Comparison of ENCODE assay signal across 8 cellular contexts in the genomic region with DNA sequence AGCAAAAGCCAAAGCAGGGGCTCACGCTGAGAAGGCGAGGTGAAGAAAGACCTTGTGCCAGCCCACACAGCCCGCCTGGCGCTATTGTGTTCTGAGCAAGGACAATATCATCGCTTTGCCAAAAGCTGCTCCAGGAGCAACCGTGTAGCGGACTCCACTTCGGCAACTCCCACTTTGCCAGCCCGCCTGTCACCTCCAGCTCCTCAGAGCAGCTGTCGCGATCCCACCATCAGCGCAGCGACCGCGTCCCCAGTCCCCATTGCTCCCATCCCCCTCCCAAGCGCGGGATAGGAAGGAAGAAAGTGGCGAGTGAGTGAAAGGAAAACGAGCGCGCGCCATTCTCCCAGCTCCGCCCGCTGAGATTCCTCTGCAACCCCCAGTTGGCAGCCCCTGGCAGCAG. TPM values are rescaled to one million over a fixed set of nuclear protein-coding genes. Genes with fewer than 3 reads are reported as not detected.
DNase-seq lines count a peak whose midpoint lies in the region; ATAC-seq and FAIRE-seq lines count a peak whose summit lies in the region.

No MANE protein-coding gene starts in this region.

- peak overlapping the region; percentile 86 for H3K4me3 ChIP-seq in CD8-positive, alpha-beta memory T cell (ENCODE audit: low read length)

- CTCF ChIA-PET in CD8-positive, alpha-beta memory T cell (lab: Charles Lee): interaction anchor here (1.5 kb wide), 1 partner anchor 59 kb away, joined by 4 read pairs; a partner anchor contains a TSS

- H3K4me1 ChIP-seq in CD8-positive, alpha-beta memory T cell (ENCODE audit: insufficient read depth, low read length): peaks cover 6% of the 10 kb centered on the region

- H3K27me3 Mint-ChIP-seq in CD8-positive, alpha-beta memory T cell: peaks cover 0 to 7% of the 10 kb centered on the region in 2 donors

- H3K4me3 Mint-ChIP-seq in CD8-positive, alpha-beta memory T cell: peak overlapping the region; percentile 88 to 98 (median 93)

- peaks cover 0 to 3% (median 0%) of the 10 kb centered on the region in 5 donors for H3K9me3 Mint-ChIP-seq in CD8-positive, alpha-beta memory T cell

- peak; percentile 22 for ATAC-seq in HG02798 (IDR thresholded peaks at IDR 0.05; ENCODE audit: poor library complexity, unreplicated experiment)
- ATAC-seq in left colon: peak; percentile 64
- no peak for ATAC-seq in HG03439 (IDR thresholded peaks at IDR 0.05; ENCODE audit: unreplicated experiment)

- H3K36me3 ChIP-seq in CD8-positive, alpha-beta memory T cell (ENCODE audit: insufficient read depth, low read length): no peaks in the 10 kb centered on the region

- peak overlapping the region in 7 of 8 donors; percentile 34 to 96 (median 83) for H3K27ac Mint-ChIP-seq in CD8-positive, alpha-beta memory T cell

- FAIRE-seq in GM19239 (lab: Jason Lieb, UNC): no peak

- DNase-seq in CD8-positive, alpha-beta memory T cell: peak in 4 of 5 donors; percentile 0 to 46 (median 16)
- DNase-seq in T-helper 1 cell: peak in 3 of 5 donors; percentile 1 to 3 (median 1)
- peak; percentile 37 for DNase-seq in cerebellar cortex (ENCODE audit: low spot score)
- DNase-seq in left colon: peak; percentile 28 to 44
- peak; percentile 0 to 7 for DNase-seq in stimulated activated CD4-positive, alpha-beta T cell treated with anti-CD3 and anti-CD28 coated beads, Interleukin-1b, Interleukin-23, amount 100 ng/mL, for 4 hours (ENCODE audit: low read depth in 2 of 2)
- DNase-seq in GM19239 (ENCODE audit: insufficient read length, low spot score): no peak

- no peaks in the 10 kb centered on the region for H3K9me3 ChIP-seq in CD8-positive, alpha-beta memory T cell (ENCODE audit: low read length)

- H3K4me1 Mint-ChIP-seq in CD8-positive, alpha-beta memory T cell: peaks cover 15 to 21% (median 19%) of the 10 kb centered on the region in 3 donors

- H3K27ac ChIP-seq in CD8-positive, alpha-beta memory T cell (ENCODE audit: low read depth, low read length): no peak overlapping the region

- POLR2A ChIA-PET in CD8-positive, alpha-beta memory T cell (lab: Charles Lee): no interaction called here

- H3K36me3 Mint-ChIP-seq in CD8-positive, alpha-beta memory T cell: peaks cover 3 to 12% (median 8%) of the 10 kb centered on the region in 3 donors

- no peaks in the 10 kb centered on the region for H3K27me3 ChIP-seq in CD8-positive, alpha-beta memory T cell (ENCODE audit: insufficient read depth, low read length, poor library complexity, severe bottlenecking)

- intact Hi-C loops in left colon (cut with DNase I, micrococcal nuclease): no loop called here

RNA-seq across cellular contexts. Expression of a gene that starts 0.8 kb away (rescaled TPM):
- 1 to 10 TPM; 7.1 to 7.3 TPM for total RNA-seq in CD8-positive, alpha-beta memory T cell
- 9.9 TPM for polyA plus RNA-seq in CD8-positive, alpha-beta memory T cell
- 10 to 100 TPM in 1 of 2 donors, 1 to 10 TPM in 1; 8.4 to 10.2 TPM for total RNA-seq in left colon

RNA-seq across cellular contexts. Expression of a gene that starts 59.1 kb away (rescaled TPM):
- under 1 TPM; 0.44 to 0.47 TPM for total RNA-seq in CD8-positive, alpha-beta memory T cell
- 0.33 TPM for polyA plus RNA-seq in CD8-positive, alpha-beta memory T cell
- total RNA-seq in left colon: 1 to 10 TPM; 3.1 to 3.4 TPM
